Comparison of ENCODE assay signal across 16 cellular contexts in the genomic region with DNA sequence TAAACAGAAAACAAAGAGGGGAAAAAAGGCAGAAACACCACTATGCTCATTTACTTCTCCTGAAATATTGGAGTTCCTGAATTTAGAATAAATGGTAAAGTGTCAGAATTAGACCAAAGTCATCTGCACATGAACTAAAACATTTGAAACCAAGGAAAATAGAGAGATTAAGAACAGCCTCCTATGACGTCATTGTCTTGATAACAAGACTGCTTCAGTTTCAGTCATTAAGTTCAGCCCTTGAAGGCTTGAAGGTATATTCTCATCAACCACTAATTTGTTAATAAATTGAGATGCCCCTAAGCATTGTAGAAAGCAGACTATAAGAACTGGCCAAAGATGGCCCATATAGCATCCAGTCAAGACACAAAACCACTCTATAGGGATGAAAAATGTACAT. TPM values are rescaled to one million over a fixed set of nuclear protein-coding genes. Genes with fewer than 3 reads are reported as not detected.
DNase-seq lines count a peak whose midpoint lies in the region; ATAC-seq, FAIRE-seq and TF ChIP-seq lines count a peak whose summit lies in the region.
"Had no signal": no experiment of that assay in that cellular context is flagged by ENCODE, and none has a peak within 500 bp of the region (broad histone marks: within the 10 kb centered on the region; RNA-seq: fewer than 3 reads in every experiment).

No MANE protein-coding gene starts in this region.

- 95% methylated on average over 1 of the region's 1 CpG for WGBS in HepG2 (ENCODE audit: low lambda C conversion rate)
- WGBS in right lobe of liver (ENCODE audit: insufficient coverage, low coverage, low lambda C conversion rate, missing lambda C conversion rate), result 81% methylated on average over 1 of the region's 1 CpG
- 86 to 92% methylated on average over 1 of the region's 1 CpG for whole genome bisulfite sequencing in upper lobe of left lung, 2 donors

- peaks cover 0 to 5% (median 2%) of the 10 kb centered on the region in 3 donors for H3K27me3 Mint-ChIP-seq in immature natural killer cell (ENCODE audit: low read depth in 3 of 3)

- ATAC-seq in HepG2 (no peak), right lobe of liver (no peak), PC-3 (no peak), upper lobe of left lung (ENCODE audit: low FRiP score in 2 of 2) (no peak), left lobe of liver (no peak)
- ATAC-seq: HCT116 had no signal

- H3K9me3 Mint-ChIP-seq in immature natural killer cell, result no peaks in the 10 kb centered on the region

- FAIRE-seq in HepG2 (lab: Jason Lieb, UNC), result no peak

- TSS peak; percentile 32 for BruUV-seq in HepG2 (replicated peaks; lab: Mats Ljungman, UMichigan)
- BruUV-seq in PC-3 (replicated peaks; lab: Mats Ljungman, UMichigan), result TSS peak; percentile 10

- no peak overlapping the region for H3K27ac Mint-ChIP-seq in immature natural killer cell

- no peaks in the 10 kb centered on the region for H3F3A ChIP-seq in PC-3 (ENCODE audit: low read length, unreplicated experiment)

- H3K36me3 ChIP-seq in HepG2 (replicated peaks in 1 of 2; ENCODE audit: control insufficient read depth in 1 of 2, insufficient read depth in 2 of 2, low read length in 2 of 2) (no peaks in the 10 kb centered on the region), right lobe of liver (no peaks in the 10 kb centered on the region), PC-3 (ENCODE audit: low read depth, low read length) (no peaks in the 10 kb centered on the region), upper lobe of left lung (no peaks in the 10 kb centered on the region)

- H3K27ac ChIP-seq in HepG2 (ENCODE audit: extremely low read length, insufficient read depth, low read length), result no peak overlapping the region
- no peak overlapping the region for H3K27ac ChIP-seq in right lobe of liver
- H3K27ac ChIP-seq in PC-3 (ENCODE audit: low read length), result no peak overlapping the region
- H3K27ac ChIP-seq in upper lobe of left lung, result no peak overlapping the region
- H3K27ac ChIP-seq: C4-2B, GM23248, PC-9 had no signal

- H3K27me3 ChIP-seq in HepG2 (ENCODE audit: control insufficient read depth in 1 of 2, insufficient read depth in 2 of 2, low read length in 2 of 2) (no peaks in the 10 kb centered on the region; a peak in 1 of 5 replicates), right lobe of liver (no peaks in the 10 kb centered on the region), PC-3 (ENCODE audit: low read length) (no peaks in the 10 kb centered on the region), upper lobe of left lung (no peaks in the 10 kb centered on the region)

- DNase-seq in HepG2 (ENCODE audit: low spot score) (no peak), right lobe of liver (no peak), PC-3 (no peak), immature natural killer cell (no peak), upper lobe of left lung (no peak), NCI-H1105 treated with DMSO at 0.1 percent for 48 hours (lab: John Stamatoyannopoulos, UW) (no peak), left lobe of liver (ENCODE audit: low spot score) (no peak)
- DNase-seq: DMS79, GM23248, NCI-H1436, NCI-H2029, NCI-H510A, NCI-H774, PC-9 had no signal

- H3K4me2 ChIP-seq in HepG2 (ENCODE audit: low read depth, low read length), result no peak overlapping the region
- no peak overlapping the region for H3K4me2 ChIP-seq in PC-3 (ENCODE audit: low read length)
- H3K4me2 ChIP-seq: PC-9 had no signal

- in situ Hi-C loops in HepG2 (cut with HindIII; ENCODE audit: extremely low pct_ligation_motif_present, low pct_unique_long_range_greater_than_20kb), result no loop called here

- no peaks in the 10 kb centered on the region for H4K20me1 ChIP-seq in HepG2 (ENCODE audit: insufficient read depth, low read length)
- no peaks in the 10 kb centered on the region for H4K20me1 ChIP-seq in PC-3 (ENCODE audit: low read length)

- no peak for TF ChIP-seq EP300 in HepG2 (IDR thresholded peaks at IDR 0.05; ENCODE audit: low read depth in 2 of 2, low read length in 2 of 2)
- TF ChIP-seq EP300 in HepG2 (CRISPR knock-in tag; IDR thresholded peaks at IDR 0.05; ENCODE audit: borderline replicate concordance), result no peak
- TF ChIP-seq EP300 in upper lobe of left lung (IDR thresholded peaks at IDR 0.05), result no peak

- H3K79me2 ChIP-seq in HepG2 (ENCODE audit: insufficient read depth, low read length), result peaks cover 11% of the 10 kb centered on the region
- peaks cover 11% of the 10 kb centered on the region for H3K79me2 ChIP-seq in PC-3 (ENCODE audit: low read length)

- H3K4me1 Mint-ChIP-seq in immature natural killer cell, result peaks cover 16 to 32% of the 10 kb centered on the region in 2 donors

- no peak overlapping the region for H3K9ac ChIP-seq in HepG2 (ENCODE audit: insufficient read depth, low read depth, low read length)
- no peak overlapping the region for H3K9ac ChIP-seq in PC-3 (ENCODE audit: low read length)
- H3K9ac ChIP-seq: GM23248 had no signal

- no peak for TF ChIP-seq CTCF in HepG2 (CRISPR knock-in tag; IDR thresholded peaks at IDR 0.05)
- no peak for TF ChIP-seq CTCF in right lobe of liver (IDR thresholded peaks at IDR 0.05)
- TF ChIP-seq CTCF in PC-3 (conservative IDR thresholded peaks at IDR 0.05; ENCODE audit: low read depth, low read length), result no peak
- no peak for TF ChIP-seq CTCF in upper lobe of left lung (IDR thresholded peaks at IDR 0.05)

- H3K9me2 ChIP-seq in PC-3 (replicated peaks; ENCODE audit: low read length), result no peaks in the 10 kb centered on the region

- H2AFZ ChIP-seq in HepG2 (ENCODE audit: low read length) (no peak overlapping the region), PC-3 (ENCODE audit: low read length) (no peak overlapping the region)
- H2AFZ ChIP-seq: GM23248, PC-9 had no signal

- CTCF ChIA-PET in HepG2 (lab: Yijun Ruan, JAX; ENCODE audit: low intra/inter-chr PET ratio, low total read pairs), result no interaction called here
- CTCF ChIA-PET in PC-3 (lab: Charles Lee), result no interaction called here

- H3K36me3 Mint-ChIP-seq in immature natural killer cell, result no peaks in the 10 kb centered on the region

- POLR2A ChIA-PET in HepG2 (lab: Yijun Ruan, JAX) (no interaction called here), PC-3 (lab: Charles Lee; ENCODE audit: unreplicated experiment) (no interaction called here)

- no peak for TF ChIP-seq RAD21 in HepG2 (CRISPR knock-in tag; IDR thresholded peaks at IDR 0.05)

- H3K4me3 ChIP-seq in HepG2 (replicated peaks in 1 of 3; ENCODE audit: insufficient read depth in 1 of 3, low read depth in 2 of 3, low read length in 3 of 3) (no peak overlapping the region), right lobe of liver (no peak overlapping the region), PC-3 (ENCODE audit: low read length) (no peak overlapping the region), upper lobe of left lung (no peak overlapping the region)
- H3K4me3 ChIP-seq: GM23248, PC-9 had no signal

- H3K9me3 ChIP-seq in HepG2 (ENCODE audit: low read length) (no peaks in the 10 kb centered on the region), right lobe of liver (no peaks in the 10 kb centered on the region), PC-3 (ENCODE audit: low read length) (no peaks in the 10 kb centered on the region), upper lobe of left lung (no peaks in the 10 kb centered on the region)

- H3K4me1 ChIP-seq in HepG2 (ENCODE audit: insufficient read depth, low read length), result peaks cover 43% of the 10 kb centered on the region
- H3K4me1 ChIP-seq in right lobe of liver, result peaks cover 0 to 9% (median 0%) of the 10 kb centered on the region in 4 donors
- H3K4me1 ChIP-seq in PC-3 (ENCODE audit: insufficient read depth, low read length), result no peaks in the 10 kb centered on the region
- H3K4me1 ChIP-seq in upper lobe of left lung, result peaks cover 11 to 14% (median 13%) of the 10 kb centered on the region in 4 donors

- no peak for TF ChIP-seq POLR2A in HepG2 (IDR thresholded peaks at IDR 0.05; ENCODE audit: insufficient read depth in 1 of 2, low read depth in 2 of 2, low read length in 2 of 2)
- no peak for TF ChIP-seq POLR2A in right lobe of liver (IDR thresholded peaks at IDR 0.05)
- TF ChIP-seq POLR2A in upper lobe of left lung (IDR thresholded peaks at IDR 0.05), result no peak

- H3K4me3 Mint-ChIP-seq in immature natural killer cell, result peak overlapping the region in 4 of 5 donors; percentile 5 to 90 (median 36)

- intact Hi-C loops in HepG2 (cut with micrococcal nuclease; ENCODE audit: unreplicated experiment), result no loop called here
- intact Hi-C loops in right lobe of liver (cut with DNase I), result no loop called here
- intact Hi-C loops in PC-3 (cut with micrococcal nuclease), result no loop called here

RNA-seq across cellular contexts. Expression of a gene that starts 2.5 kb away (rescaled TPM):
- 14.1 and 28.9 TPM in 2 replicates for total RNA-seq in HepG2 (2016; rRNA removed; fragmentation: Illumina TruSeq; extraction: Trizol)
- 9.1 and 10.4 TPM in 2 replicates for total RNA-seq in HepG2 (2016; cell fraction: cytosol; rRNA removed; fragmentation: Illumina TruSeq; extraction: Trizol; ENCODE audit: low read depth)
- 15.7 and 30.9 TPM in 2 replicates for total RNA-seq in HepG2 (2016; cell fraction: insoluble cytoplasmic fraction; rRNA removed; fragmentation: Illumina TruSeq; extraction: Trizol)
- 10.4 and 11.0 TPM in 2 replicates for total RNA-seq in HepG2 (2016; cell fraction: membrane; rRNA removed; fragmentation: Illumina TruSeq; extraction: Trizol)
- 35.9 and 39.6 TPM in 2 replicates for total RNA-seq in HepG2 (2016; cell fraction: nucleus; rRNA removed; fragmentation: Illumina TruSeq; extraction: Trizol)
- polyA plus RNA-seq in HepG2 (2011; rRNA removed), result 18.5 and 19.4 TPM in 2 replicates
- 25.4 and 26.1 TPM in 2 replicates for polyA plus RNA-seq in HepG2 (2011; cell fraction: cytosol; rRNA removed)
- polyA plus RNA-seq in HepG2 (2011; cell fraction: nucleus; rRNA removed), result 23.9 and 25.8 TPM in 2 replicates
- 13.5 and 16.1 TPM in 2 replicates for polyA plus RNA-seq in HepG2 (2012)
- polyA plus RNA-seq in HepG2 (2016; cell fraction: cytosol; fragmentation: Illumina TruSeq; extraction: Trizol; ENCODE audit: low read depth), result 2.1 and 2.6 TPM in 2 replicates
- 11.5 and 12.3 TPM in 2 replicates for polyA plus RNA-seq in HepG2 (2016; cell fraction: insoluble cytoplasmic fraction; fragmentation: Illumina TruSeq; extraction: Trizol; ENCODE audit: low read depth)
- polyA plus RNA-seq in HepG2 (2016; cell fraction: membrane; fragmentation: Illumina TruSeq; extraction: Trizol; ENCODE audit: low read depth), result 4.8 and 5.8 TPM in 2 replicates
- 26.9 and 28.6 TPM in 2 replicates for polyA plus RNA-seq in HepG2 (2016; cell fraction: nucleus; fragmentation: Illumina TruSeq; extraction: Trizol; ENCODE audit: insufficient read depth, low read depth)
- polyA minus RNA-seq in HepG2 (2011; rRNA and poly(A)+ RNA removed; ENCODE audit: low replicate concordance), result 41.6 and 45.0 TPM in 2 replicates
- polyA minus RNA-seq in HepG2 (2011; cell fraction: cytosol; rRNA and poly(A)+ RNA removed), result 10.6 and 13.7 TPM in 2 replicates
- 63.1 and 66.0 TPM in 2 replicates for polyA minus RNA-seq in HepG2 (2011; cell fraction: nucleus; rRNA and poly(A)+ RNA removed)
- total RNA-seq in right lobe of liver, result 10 to 100 TPM; 15.9 to 32.4 (median 21.3) TPM
- 79.1 and 81.5 TPM in 2 replicates for total RNA-seq in PC-3 (2014; rRNA removed)
- 10 to 100 TPM; 38.3 to 79.9 (median 43.9) TPM for polyA plus RNA-seq in immature natural killer cell
- 10 to 100 TPM; 34.5 to 63.0 (median 54.0) TPM for total RNA-seq in upper lobe of left lung
- 21.7 TPM for total RNA-seq in left lobe of liver

RNA-seq across cellular contexts. Expression of a gene that starts 28.6 kb away (rescaled TPM):
- total RNA-seq in HepG2 (2016; rRNA removed; fragmentation: Illumina TruSeq; extraction: Trizol), result 10.1 and 11.4 TPM in 2 replicates
- total RNA-seq in HepG2 (2016; cell fraction: cytosol; rRNA removed; fragmentation: Illumina TruSeq; extraction: Trizol; ENCODE audit: low read depth), result 1.5 and 2.1 TPM in 2 replicates
- total RNA-seq in HepG2 (2016; cell fraction: insoluble cytoplasmic fraction; rRNA removed; fragmentation: Illumina TruSeq; extraction: Trizol), result 11.8 and 12.0 TPM in 2 replicates
- total RNA-seq in HepG2 (2016; cell fraction: membrane; rRNA removed; fragmentation: Illumina TruSeq; extraction: Trizol), result 3.9 and 4.1 TPM in 2 replicates
- 32.1 and 34.1 TPM in 2 replicates for total RNA-seq in HepG2 (2016; cell fraction: nucleus; rRNA removed; fragmentation: Illumina TruSeq; extraction: Trizol)
- 6.3 and 10.0 TPM in 2 replicates for polyA plus RNA-seq in HepG2 (2011; rRNA removed)
- 4.4 and 4.5 TPM in 2 replicates for polyA plus RNA-seq in HepG2 (2011; cell fraction: cytosol; rRNA removed)
- 9.3 and 10.4 TPM in 2 replicates for polyA plus RNA-seq in HepG2 (2011; cell fraction: nucleus; rRNA removed)
- 9.7 and 13.7 TPM in 2 replicates for polyA plus RNA-seq in HepG2 (2012)
- 0.59 and 0.74 TPM in 2 replicates for polyA plus RNA-seq in HepG2 (2016; cell fraction: cytosol; fragmentation: Illumina TruSeq; extraction: Trizol; ENCODE audit: low read depth)
- polyA plus RNA-seq in HepG2 (2016; cell fraction: insoluble cytoplasmic fraction; fragmentation: Illumina TruSeq; extraction: Trizol; ENCODE audit: low read depth), result 5.4 and 5.7 TPM in 2 replicates
- 0.90 and 1.2 TPM in 2 replicates for polyA plus RNA-seq in HepG2 (2016; cell fraction: membrane; fragmentation: Illumina TruSeq; extraction: Trizol; ENCODE audit: low read depth)
- 12.6 and 14.0 TPM in 2 replicates for polyA plus RNA-seq in HepG2 (2016; cell fraction: nucleus; fragmentation: Illumina TruSeq; extraction: Trizol; ENCODE audit: insufficient read depth, low read depth)
- polyA minus RNA-seq in HepG2 (2011; rRNA and poly(A)+ RNA removed; ENCODE audit: low replicate concordance), result 31.4 and 330 TPM in 2 replicates
- 12.1 and 15.5 TPM in 2 replicates for polyA minus RNA-seq in HepG2 (2011; cell fraction: cytosol; rRNA and poly(A)+ RNA removed)
- 75.3 and 85.2 TPM in 2 replicates for polyA minus RNA-seq in HepG2 (2011; cell fraction: nucleus; rRNA and poly(A)+ RNA removed)
- total RNA-seq in right lobe of liver, result 10 to 100 TPM in 4 of 6 experiments, 1 to 10 TPM in 2; 6.5 to 16.2 (median 11.5) TPM
- total RNA-seq in PC-3 (2014; rRNA removed), result 48.5 and 57.5 TPM in 2 replicates
- 10 to 100 TPM in 1 of 3 donors, 1 to 10 TPM in 2; 3.0 to 14.7 (median 7.6) TPM for polyA plus RNA-seq in immature natural killer cell
- 100 to 1,000 TPM in 1 of 6 donors, 10 to 100 TPM in 5; 55.5 to 136 (median 66.2) TPM for total RNA-seq in upper lobe of left lung
- total RNA-seq in left lobe of liver, result 8.7 TPM
